Comparison of ENCODE assay signal across 10 cellular contexts in genomic region chr20:21521596-21522478, GRCh38. TPM values are rescaled to one million over a fixed set of nuclear protein-coding genes. Genes with fewer than 3 reads are reported as not detected.
DNase-seq lines count a peak whose midpoint lies in the region; ATAC-seq and TF ChIP-seq lines count a peak whose summit lies in the region.
"Had no signal": no experiment of that assay in that cellular context is flagged by ENCODE, and none has a peak within 500 bp of the region (broad histone marks: within the 10 kb centered on the region; RNA-seq: fewer than 3 reads in every experiment).

No MANE protein-coding gene starts in this region.

- H3K27ac ChIP-seq in GM23338 (ENCODE audit: low read depth) (no peak overlapping the region), tibial nerve (no peak overlapping the region)

- no peak for TF ChIP-seq EP300 in tibial nerve (IDR thresholded peaks at IDR 0.05)

- TF ChIP-seq CTCF in GM23338 (conservative IDR thresholded peaks at IDR 0.05; ENCODE audit: low read depth in 2 of 2) (no peak), osteocyte (IDR thresholded peaks at IDR 0.05) (no peak), tibial nerve (IDR thresholded peaks at IDR 0.05) (no peak)

- peak overlapping the region; percentile 90 for H3K4me2 ChIP-seq in GM23338

- no peaks in the 10 kb centered on the region for H3K36me3 Mint-ChIP-seq in GM23338 (ENCODE audit: low read depth)
- H3K36me3 Mint-ChIP-seq in osteocyte (ENCODE audit: unreplicated experiment) = no peaks in the 10 kb centered on the region

- WGBS in tibial nerve, 2 donors = 1 to 2% methylated on average over 74 to 78 of the region's 104 CpGs

- no peaks in the 10 kb centered on the region for H3K79me2 ChIP-seq in GM23338 (replicated peaks; ENCODE audit: insufficient read depth)

- peaks cover 7% of the 10 kb centered on the region for H3K9me3 Mint-ChIP-seq in GM23338
- H3K9me3 Mint-ChIP-seq in osteocyte (ENCODE audit: unreplicated experiment) = no peaks in the 10 kb centered on the region

- H3K27me3 Mint-ChIP-seq in GM23338 (ENCODE audit: insufficient read depth, low read depth, poor library complexity) = peaks cover 92% of the 10 kb centered on the region
- peaks cover 90% of the 10 kb centered on the region for H3K27me3 Mint-ChIP-seq in osteocyte (ENCODE audit: unreplicated experiment)

- H3K4me3 ChIP-seq in GM23338 (peak overlapping the region; percentile 66), endocrine pancreas (ENCODE audit: control insufficient read depth, insufficient read depth, low read length) (no peak overlapping the region), tibial nerve (peak overlapping the region in 1 of 4 donors; percentile 18)

- H3F3A ChIP-seq in GM23338 (replicated peaks; ENCODE audit: low read depth) = peaks cover 25% of the 10 kb centered on the region

- H3K27ac Mint-ChIP-seq in GM23338 (no peak overlapping the region), osteocyte (ENCODE audit: unreplicated experiment) (no peak overlapping the region)

- H3K4me3 Mint-ChIP-seq in GM23338 (peak overlapping the region; percentile 71), osteocyte (ENCODE audit: unreplicated experiment) (no peak overlapping the region)

- H3K9ac ChIP-seq in endocrine pancreas (ENCODE audit: control insufficient read depth, insufficient read depth, low read length) = peak overlapping the region; percentile 91

- ATAC-seq in GM23338 = peak; percentile 19
- no peak for ATAC-seq in HG02642 (IDR thresholded peaks at IDR 0.05; ENCODE audit: poor library complexity, unreplicated experiment)

- H3K27me3 ChIP-seq in GM23338 (ENCODE audit: insufficient read depth) (peaks cover 100% of the 10 kb centered on the region), endocrine pancreas (ENCODE audit: control insufficient read depth, insufficient read depth, low read length) (no peaks in the 10 kb centered on the region), tibial nerve (peaks cover 0 to 95% of the 10 kb centered on the region in 2 donors)

- H4K20me1 ChIP-seq in GM23338 (replicated peaks; ENCODE audit: insufficient read depth) = peaks cover 7% of the 10 kb centered on the region

- peak overlapping the region; percentile 94 for H2AFZ ChIP-seq in GM23338

- DNase-seq in GM23338 (ENCODE audit: low spot score) (peak; percentile 63), NCI-H1105 treated with DMSO at 0.1 percent for 48 hours (lab: John Stamatoyannopoulos, UW) (peak; percentile 54), osteocyte (ENCODE audit: extremely low spot score, unreplicated experiment) (peak; percentile 83), tibial nerve (ENCODE audit: low spot score in 2 of 2) (no peak), NCI-H187 (lab: John Stamatoyannopoulos, UW) (no peak)
- DNase-seq: activated CD4-positive, alpha-beta T cell treated with anti-CD3 and anti-CD28 coated beads, Interleukin-2, amount 50 U/mL, for 4 hours had no signal

- H3K4me1 ChIP-seq in GM23338 (ENCODE audit: insufficient read depth) = peaks cover 72% of the 10 kb centered on the region
- H3K4me1 ChIP-seq in endocrine pancreas (ENCODE audit: control insufficient read depth, insufficient read depth, low read length) = peaks cover 3% of the 10 kb centered on the region
- H3K4me1 ChIP-seq in tibial nerve = peaks cover 0 to 42% (median 0%) of the 10 kb centered on the region in 4 donors

- no peaks in the 10 kb centered on the region; the same call in 1 of the 2 replicates for H3K36me3 ChIP-seq in GM23338 (ENCODE audit: insufficient read depth)
- H3K36me3 ChIP-seq in endocrine pancreas (ENCODE audit: control insufficient read depth, insufficient read depth, low read length) = peaks cover 4% of the 10 kb centered on the region
- no peaks in the 10 kb centered on the region for H3K36me3 ChIP-seq in tibial nerve

- no peak for TF ChIP-seq POLR2A in tibial nerve (IDR thresholded peaks at IDR 0.05)

- H3K4me1 Mint-ChIP-seq in GM23338 (peaks cover 63% of the 10 kb centered on the region), osteocyte (ENCODE audit: unreplicated experiment) (peaks cover 16% of the 10 kb centered on the region)

- H3K9me2 ChIP-seq in GM23338 (ENCODE audit: insufficient read depth) = no peaks in the 10 kb centered on the region

- no peaks in the 10 kb centered on the region for H3K9me3 ChIP-seq in endocrine pancreas (ENCODE audit: control insufficient read depth, low read length)
- no peaks in the 10 kb centered on the region for H3K9me3 ChIP-seq in tibial nerve

TF ChIP-seq in GM23338, 12 proteins besides CTCF, POLR2A, EP300 and RAD21:
- TF ChIP-seq EZH2 (IDR thresholded peaks at IDR 0.05; ENCODE audit: low read depth, unreplicated experiment) (peak; percentile 48), ETS1 (IDR thresholded peaks at IDR 0.05) (no peak), ZNF462 (CRISPR knock-in tag; IDR thresholded peaks at IDR 0.05) (no peak), POLR2AphosphoS5 (IDR thresholded peaks at IDR 0.05; ENCODE audit: low read depth) (no peak), EZH2phosphoT487 (IDR thresholded peaks at IDR 0.05; ENCODE audit: unreplicated experiment) (no peak)

RNA-seq across cellular contexts. Expression of gene NKX2-2, which starts 8.0 kb away (rescaled TPM):
- total RNA-seq in GM23338 (2014; rRNA removed; shearing (Covaris generic)) = not detected in 2 replicates
- polyA plus RNA-seq in GM23338 (2016; fragmentation: Nextera tagmentation; extraction: Ambion mirVana) = not detected in 2 replicates
- total RNA-seq in osteocyte (not detected in 2 replicates), tibial nerve (not detected)
- total RNA-seq: mononuclear cell, OCI-LY7 had no signal

Comparison
In these comparisons a context has a peak if more than half of its experiments do, and no peak if none do; other contexts are left out.
1. DNase-seq: peak in GM23338 (single experiment), NCI-H1105 treated with DMSO at 0.1 percent for 48 hours (single experiment) and osteocyte (single experiment); none in tibial nerve (0 of 2) and NCI-H187 (0 of 2).